Comparison of ENCODE assay signal across 14 cellular contexts in genomic region chr22:21582801-21583740, GRCh38. TPM values are rescaled to one million over a fixed set of nuclear protein-coding genes. Genes with fewer than 3 reads are reported as not detected.
A peak's percentile ranks its signal among the peaks of the same experiment; 100 is the strongest.
DNase-seq lines count a peak whose midpoint lies in the region; ATAC-seq and TF ChIP-seq lines count a peak whose summit lies in the region.
"Had no signal": no experiment of that assay in that cellular context is flagged by ENCODE, and none has a peak within 500 bp of the region (broad histone marks: within the 10 kb centered on the region; RNA-seq: fewer than 3 reads in every experiment).

No MANE protein-coding gene starts in this region.

- no peak overlapping the region for H3K4me3 ChIP-seq in CD8-positive, alpha-beta T cell (ENCODE audit: low read depth, low read length)
- H3K4me3 ChIP-seq in ovary (no peak overlapping the region), esophagus muscularis mucosa (no peak overlapping the region), upper lobe of left lung (no peak overlapping the region)
- H3K4me3 ChIP-seq: gastrocnemius medialis had no signal

- CTCF ChIA-PET in CD8-positive, alpha-beta T cell (lab: Charles Lee), result no interaction called here

- no peak overlapping the region for H3K27ac ChIP-seq in CD8-positive, alpha-beta T cell (ENCODE audit: low read depth, low read length)
- peak overlapping the region; percentile 19 for H3K27ac ChIP-seq in angular gyrus (ENCODE audit: low read depth, low read length)
- no peak overlapping the region for H3K27ac ChIP-seq in ovary
- no peak overlapping the region for H3K27ac ChIP-seq in esophagus muscularis mucosa (replicated peaks in 1 of 4)
- no peak overlapping the region for H3K27ac ChIP-seq in upper lobe of left lung
- H3K27ac ChIP-seq: gastrocnemius medialis had no signal

- intact Hi-C loops in CD8-positive, alpha-beta T cell (cut with DNase I, micrococcal nuclease), result no loop called here
- intact Hi-C loops in ovary (cut with DNase I) (no loop called here), esophagus muscularis mucosa (cut with DNase I) (no loop called here)

- H3K9me3 ChIP-seq in CD8-positive, alpha-beta T cell (ENCODE audit: low read length), result no peaks in the 10 kb centered on the region
- H3K9me3 ChIP-seq in ovary (no peaks in the 10 kb centered on the region), esophagus muscularis mucosa (no peaks in the 10 kb centered on the region), upper lobe of left lung (no peaks in the 10 kb centered on the region)
- H3K9me3 ChIP-seq: gastrocnemius medialis had no signal

- peaks cover 31% of the 10 kb centered on the region for H3K36me3 Mint-ChIP-seq in CD8-positive, alpha-beta T cell
- H3K36me3 Mint-ChIP-seq in natural killer cell treated with Interleukin-12 subunit alpha and Interleukin-12 subunit beta and Interleukin-15 and Interleukin-18, amount 100 ng/mL, for 72 hours, result peaks cover 11% of the 10 kb centered on the region

- ATAC-seq in CD8-positive, alpha-beta T cell, result no peak
- peak in 1 of 2 donors; percentile 34 for ATAC-seq in natural killer cell treated with Interleukin-12 subunit alpha and Interleukin-12 subunit beta and Interleukin-15 and Interleukin-18, amount 100 ng/mL, for 72 hours
- ATAC-seq in left lobe of liver (no peak), upper lobe of left lung (ENCODE audit: low FRiP score in 2 of 2) (no peak)
- ATAC-seq: gastrocnemius medialis had no signal

- H3K9me3 Mint-ChIP-seq in CD8-positive, alpha-beta T cell, result no peaks in the 10 kb centered on the region
- H3K9me3 Mint-ChIP-seq in natural killer cell treated with Interleukin-12 subunit alpha and Interleukin-12 subunit beta and Interleukin-15 and Interleukin-18, amount 100 ng/mL, for 72 hours, result peaks cover 2% of the 10 kb centered on the region
- H3K9me3 Mint-ChIP-seq: T-helper 2 cell treated with Interferon-gamma antibody and Interleukin-4, amounts not matched to agents 5 μg/mL and 100 μg/mL, for 36 hours had no signal

- H3K4me1 ChIP-seq in CD8-positive, alpha-beta T cell (ENCODE audit: insufficient read depth, low read length), result peaks cover 37% of the 10 kb centered on the region
- H3K4me1 ChIP-seq in ovary (ENCODE audit: insufficient read depth) (peaks cover 12% of the 10 kb centered on the region), esophagus muscularis mucosa (peaks cover 24 to 89% (median 65%) of the 10 kb centered on the region in 4 donors), upper lobe of left lung (peaks cover 34 to 72% (median 44%) of the 10 kb centered on the region in 4 donors)

- no peak for DNase-seq in CD8-positive, alpha-beta T cell
- peak; percentile 69 for DNase-seq in NCI-H1105 (lab: John Stamatoyannopoulos, UW)
- DNase-seq in natural killer cell treated with Interleukin-12 subunit alpha and Interleukin-12 subunit beta and Interleukin-15 and Interleukin-18, amount 100 ng/mL, for 72 hours (ENCODE audit: low spot score), result no peak
- no peak for DNase-seq in left lobe of liver (ENCODE audit: low spot score)
- DNase-seq in ovary, result no peak
- DNase-seq in esophagus muscularis mucosa (ENCODE audit: extremely low spot score), result no peak
- no peak for DNase-seq in upper lobe of left lung
- DNase-seq: gastrocnemius medialis; NCI-H1092 treated with DMSO at 0.1 percent for 48 hours; NK-92 treated with Interleukin-12 subunit alpha and Interleukin-12 subunit beta, amount 100 ng/mL, for 24 hours had no signal

- no peak for TF ChIP-seq POLR2A in ovary (IDR thresholded peaks at IDR 0.05)
- no peak for TF ChIP-seq POLR2A in esophagus muscularis mucosa (IDR thresholded peaks at IDR 0.05; ENCODE audit: low read depth)
- no peak for TF ChIP-seq POLR2A in upper lobe of left lung (IDR thresholded peaks at IDR 0.05)

- no peak for TF ChIP-seq CTCF in CD8-positive, alpha-beta T cell (IDR thresholded peaks at IDR 0.05)
- TF ChIP-seq CTCF in ovary (IDR thresholded peaks at IDR 0.05) (no peak), esophagus muscularis mucosa (IDR thresholded peaks at IDR 0.05) (no peak), upper lobe of left lung (IDR thresholded peaks at IDR 0.05) (no peak)

- H3K4me3 Mint-ChIP-seq in CD8-positive, alpha-beta T cell, result no peak overlapping the region
- peak overlapping the region; percentile 33 for H3K4me3 Mint-ChIP-seq in natural killer cell treated with Interleukin-12 subunit alpha and Interleukin-12 subunit beta and Interleukin-15 and Interleukin-18, amount 100 ng/mL, for 72 hours
- H3K4me3 Mint-ChIP-seq: T-helper 2 cell treated with Interferon-gamma antibody and Interleukin-4, amounts not matched to agents 5 μg/mL and 100 μg/mL, for 36 hours had no signal

- WGBS in ovary, 3 donors, result 65 to 71% (median 69%) methylated on average over 10 of the region's 10 CpGs
- 72% methylated on average over 10 of the region's 10 CpGs for WGBS in esophagus muscularis mucosa
- WGBS in upper lobe of left lung, 2 donors, result 71 to 75% methylated on average over 10 of the region's 10 CpGs

- no peaks in the 10 kb centered on the region for H3K27me3 ChIP-seq in CD8-positive, alpha-beta T cell (ENCODE audit: insufficient read depth, low read length)
- H3K27me3 ChIP-seq in ovary (no peaks in the 10 kb centered on the region), esophagus muscularis mucosa (no peaks in the 10 kb centered on the region), upper lobe of left lung (no peaks in the 10 kb centered on the region)
- H3K27me3 ChIP-seq: gastrocnemius medialis had no signal

- POLR2A ChIA-PET in CD8-positive, alpha-beta T cell (lab: Charles Lee), result no interaction called here

- H3K4me1 Mint-ChIP-seq in CD8-positive, alpha-beta T cell (ENCODE audit: low read depth), result peaks cover 65% of the 10 kb centered on the region
- peaks cover 44 to 51% of the 10 kb centered on the region in 2 donors for H3K4me1 Mint-ChIP-seq in natural killer cell treated with Interleukin-12 subunit alpha and Interleukin-12 subunit beta and Interleukin-15 and Interleukin-18, amount 100 ng/mL, for 72 hours (ENCODE audit: low read depth in 2 of 2)

- no peaks in the 10 kb centered on the region for H3K36me3 ChIP-seq in CD8-positive, alpha-beta T cell (ENCODE audit: insufficient read depth, low read length)
- H3K36me3 ChIP-seq in ovary, result no peaks in the 10 kb centered on the region
- H3K36me3 ChIP-seq in esophagus muscularis mucosa, result peaks cover 0 to 6% (median 0%) of the 10 kb centered on the region in 4 donors
- H3K36me3 ChIP-seq in upper lobe of left lung, result peaks cover 0 to 4% (median 0%) of the 10 kb centered on the region in 4 donors
- H3K36me3 ChIP-seq: gastrocnemius medialis had no signal

- no peaks in the 10 kb centered on the region for H3K27me3 Mint-ChIP-seq in CD8-positive, alpha-beta T cell (ENCODE audit: low read depth)
- H3K27me3 Mint-ChIP-seq in natural killer cell treated with Interleukin-12 subunit alpha and Interleukin-12 subunit beta and Interleukin-15 and Interleukin-18, amount 100 ng/mL, for 72 hours, result no peaks in the 10 kb centered on the region

- TF ChIP-seq EP300 in ovary (IDR thresholded peaks at IDR 0.05) (no peak), esophagus muscularis mucosa (IDR thresholded peaks at IDR 0.05) (no peak), upper lobe of left lung (IDR thresholded peaks at IDR 0.05) (no peak)

- peak overlapping the region; percentile 15 for H3K27ac Mint-ChIP-seq in CD8-positive, alpha-beta T cell
- peak overlapping the region; percentile 68 to 84 for H3K27ac Mint-ChIP-seq in natural killer cell treated with Interleukin-12 subunit alpha and Interleukin-12 subunit beta and Interleukin-15 and Interleukin-18, amount 100 ng/mL, for 72 hours
- H3K27ac Mint-ChIP-seq: T-helper 2 cell treated with Interferon-gamma antibody and Interleukin-4, amounts not matched to agents 5 μg/mL and 100 μg/mL, for 36 hours had no signal

RNA-seq across cellular contexts. Expression of gene UBE2L3, which starts 15.6 kb away (rescaled TPM):
- 10 to 100 TPM; 20.7 to 22.4 TPM for total RNA-seq in CD8-positive, alpha-beta T cell
- total RNA-seq in natural killer cell treated with Interleukin-12 subunit alpha and Interleukin-12 subunit beta and Interleukin-15 and Interleukin-18, amount 100 ng/mL, for 72 hours, result 100 to 1,000 TPM in 1 of 2 donors, 10 to 100 TPM in 1; 86.3 to 114 TPM
- total RNA-seq in left lobe of liver (16.5 TPM), ovary (10 to 100 TPM; 20.3 to 42.0 (median 39.9) TPM), esophagus muscularis mucosa (10 to 100 TPM; 47.3 to 84.7 (median 65.2) TPM), upper lobe of left lung (10 to 100 TPM; 24.1 to 45.8 (median 39.2) TPM)
- 100 to 1,000 TPM in 1 of 2 donors, 10 to 100 TPM in 1; 30.7 to 105 TPM for polyA plus RNA-seq in ovary

RNA-seq across cellular contexts. Expression of gene RIMBP3C, which starts 31.8 kb away (rescaled TPM):
- total RNA-seq in CD8-positive, alpha-beta T cell, result not detected
- total RNA-seq in natural killer cell treated with Interleukin-12 subunit alpha and Interleukin-12 subunit beta and Interleukin-15 and Interleukin-18, amount 100 ng/mL, for 72 hours, result 1 to 10 TPM in 1 of 2 donors, under 1 TPM in 1; 0.50 to 1.4 TPM
- total RNA-seq in left lobe of liver, result 0.05 TPM
- under 1 TPM in 3 of 7 donors, not detected in 4; 0.07 to 0.25 (median 0.15) TPM for total RNA-seq in ovary
- polyA plus RNA-seq in ovary, result under 1 TPM; 0.04 to 0.15 TPM
- not detected for total RNA-seq in esophagus muscularis mucosa
- total RNA-seq in upper lobe of left lung, result 1 to 10 TPM in 1 of 6 donors, under 1 TPM in 4, not detected in 1; 0.10 to 1.0 (median 0.57) TPM
- total RNA-seq: pulmonary artery endothelial cell had no signal
- polyA plus RNA-seq: urinary bladder had no signal

RNA-seq across cellular contexts. Expression of gene YDJC, which starts 46.8 kb away (rescaled TPM):
- 10 to 100 TPM; 25.6 to 26.0 TPM for total RNA-seq in CD8-positive, alpha-beta T cell
- 10 to 100 TPM; 43.1 to 68.6 TPM for total RNA-seq in natural killer cell treated with Interleukin-12 subunit alpha and Interleukin-12 subunit beta and Interleukin-15 and Interleukin-18, amount 100 ng/mL, for 72 hours
- total RNA-seq in left lobe of liver, result 10.0 TPM
- 10 to 100 TPM; 11.4 to 45.1 (median 17.0) TPM for total RNA-seq in ovary
- 10 to 100 TPM in 1 of 2 donors, 1 to 10 TPM in 1; 1.8 to 19.4 TPM for polyA plus RNA-seq in ovary
- 10 to 100 TPM; 13.7 to 33.7 (median 26.2) TPM for total RNA-seq in esophagus muscularis mucosa
- total RNA-seq in upper lobe of left lung, result 10 to 100 TPM; 22.2 to 47.4 (median 28.3) TPM

RNA-seq across cellular contexts. Expression of gene CCDC116, which starts 49.5 kb away (rescaled TPM):
- under 1 TPM; 0.19 to 0.33 TPM for total RNA-seq in CD8-positive, alpha-beta T cell
- 1 to 10 TPM; 2.0 to 2.5 TPM for total RNA-seq in natural killer cell treated with Interleukin-12 subunit alpha and Interleukin-12 subunit beta and Interleukin-15 and Interleukin-18, amount 100 ng/mL, for 72 hours
- total RNA-seq in left lobe of liver (0.45 TPM), ovary (under 1 TPM; 0.46 to 0.88 (median 0.66) TPM), esophagus muscularis mucosa (under 1 TPM; 0.26 to 0.99 (median 0.55) TPM), upper lobe of left lung (1 to 10 TPM in 2 of 6 donors, under 1 TPM in 2, not detected in 2; 0.26 to 4.2 (median 0.97) TPM)
- under 1 TPM in 1 of 2 donors, not detected in 1; 0.85 TPM for polyA plus RNA-seq in ovary

RNA-seq across cellular contexts. Expression of gene SDF2L1, which starts 59.0 kb away (rescaled TPM):
- total RNA-seq in CD8-positive, alpha-beta T cell, result 10 to 100 TPM; 20.8 to 21.5 TPM
- 100 to 1,000 TPM; 102 to 127 TPM for total RNA-seq in natural killer cell treated with Interleukin-12 subunit alpha and Interleukin-12 subunit beta and Interleukin-15 and Interleukin-18, amount 100 ng/mL, for 72 hours
- total RNA-seq in left lobe of liver, result 99.1 TPM
- total RNA-seq in ovary, result 10 to 100 TPM; 10.2 to 30.4 (median 17.0) TPM
- 10 to 100 TPM in 1 of 2 donors, 1 to 10 TPM in 1; 2.1 to 15.9 TPM for polyA plus RNA-seq in ovary
- 10 to 100 TPM; 22.4 to 40.8 (median 29.3) TPM for total RNA-seq in esophagus muscularis mucosa
- total RNA-seq in upper lobe of left lung, result 10 to 100 TPM in 5 of 6 donors, 1 to 10 TPM in 1; 3.1 to 73.1 (median 38.9) TPM
